16 cellular contexts compared by ENCODE assay signal in genomic region chr3:113802795-113803455, GRCh38. TPM values are rescaled to one million over a fixed set of nuclear protein-coding genes. Genes with fewer than 3 reads are reported as not detected.
DNase-seq lines count a peak whose midpoint lies in the region; ATAC-seq, FAIRE-seq and TF ChIP-seq lines count a peak whose summit lies in the region.
"Had no signal": no experiment of that assay in that cellular context is flagged by ENCODE, and none has a peak within 500 bp of the region (broad histone marks: within the 10 kb centered on the region; RNA-seq: fewer than 3 reads in every experiment).

No MANE protein-coding gene starts in this region.

- no peak overlapping the region for H3K4me3 Mint-ChIP-seq in activated naive CD8-positive, alpha-beta T cell treated with anti-CD3 and anti-CD28 coated beads, Interleukin-2, amount 10 ng/mL, durations not matched to agents 7 days and 5 days
- H3K4me3 Mint-ChIP-seq in osteocyte (ENCODE audit: unreplicated experiment), result no peak overlapping the region
- H3K4me3 Mint-ChIP-seq: activated T-cell treated with anti-CD3 and anti-CD28 coated beads, Interleukin-2, amount 50 U/mL, for 4 hours had no signal

- peaks cover 34% of the 10 kb centered on the region for H3K36me3 Mint-ChIP-seq in activated naive CD8-positive, alpha-beta T cell treated with anti-CD3 and anti-CD28 coated beads, Interleukin-2, amount 10 ng/mL, durations not matched to agents 7 days and 5 days
- H3K36me3 Mint-ChIP-seq in osteocyte (ENCODE audit: unreplicated experiment), result peaks cover 53% of the 10 kb centered on the region

- POLR2A ChIA-PET in activated naive CD8-positive, alpha-beta T cell treated with anti-CD3 and anti-CD28 coated beads, Interleukin-2, amount 10 ng/mL, durations not matched to agents 7 days and 5 days (lab: Charles Lee), result no interaction called here

- DNase-seq in GM12891 (ENCODE audit: insufficient read length, low spot score) (no peak), RKO (ENCODE audit: low spot score) (no peak), osteocyte (ENCODE audit: extremely low spot score, unreplicated experiment) (no peak)
- DNase-seq in activated naive CD8-positive, alpha-beta T cell treated with anti-CD3 and anti-CD28 coated beads, Interleukin-2, amount 10 ng/mL, durations not matched to agents 7 days and 5 days, result no peak
- no peak for DNase-seq in activated CD4-positive, CD25-positive, alpha-beta regulatory T cell treated with anti-CD3 and anti-CD28 coated beads, Interleukin-2, amount 50 U/mL, for 72 hours
- DNase-seq: activated T-cell treated with anti-CD3 and anti-CD28 coated beads, Interleukin-2, amount 50 U/mL, for 4 hours; GOT3; left lung; NCI-H1048; NCI-H2227 treated with DMSO at 0.1 percent for 48 hours; stimulated activated CD4-positive, alpha-beta T cell treated with anti-CD3 and anti-CD28 coated beads, Interleukin-15, amount 100 ng/mL, for 24 hours; SW 1271; thyroid gland had no signal

- ATAC-seq in GM19452 (IDR thresholded peaks at IDR 0.05; ENCODE audit: unreplicated experiment) (peak; percentile 81), HG03139 (IDR thresholded peaks at IDR 0.05; ENCODE audit: unreplicated experiment) (peak; percentile 71), GM21576 (IDR thresholded peaks at IDR 0.05; ENCODE audit: unreplicated experiment) (no peak)
- ATAC-seq in activated naive CD8-positive, alpha-beta T cell treated with anti-CD3 and anti-CD28 coated beads, Interleukin-2, amount 10 ng/mL, durations not matched to agents 7 days and 5 days (ENCODE audit: low read depth), result peak; percentile 50
- ATAC-seq: activated T-cell treated with anti-CD3 and anti-CD28 coated beads, Interleukin-2, amount 50 U/mL, for 4 hours; left lung had no signal

- FAIRE-seq in GM12891 (lab: Jason Lieb, UNC), result peak; percentile 23

- TF ChIP-seq POLR2A in GM12891 (IDR thresholded peaks at IDR 0.05; ENCODE audit: low read depth, low read length), result no peak

- H3K27me3 Mint-ChIP-seq in activated naive CD8-positive, alpha-beta T cell treated with anti-CD3 and anti-CD28 coated beads, Interleukin-2, amount 10 ng/mL, durations not matched to agents 7 days and 5 days, result no peaks in the 10 kb centered on the region
- no peaks in the 10 kb centered on the region for H3K27me3 Mint-ChIP-seq in osteocyte (ENCODE audit: unreplicated experiment)

- H3K27ac Mint-ChIP-seq in activated naive CD8-positive, alpha-beta T cell treated with anti-CD3 and anti-CD28 coated beads, Interleukin-2, amount 10 ng/mL, durations not matched to agents 7 days and 5 days, result peak overlapping the region; percentile 1
- H3K27ac Mint-ChIP-seq in osteocyte (ENCODE audit: unreplicated experiment), result no peak overlapping the region

- no peak for TF ChIP-seq CTCF in osteocyte (IDR thresholded peaks at IDR 0.05)

- H3K4me1 Mint-ChIP-seq in activated naive CD8-positive, alpha-beta T cell treated with anti-CD3 and anti-CD28 coated beads, Interleukin-2, amount 10 ng/mL, durations not matched to agents 7 days and 5 days, result peaks cover 4% of the 10 kb centered on the region
- H3K4me1 Mint-ChIP-seq in osteocyte (ENCODE audit: unreplicated experiment), result no peaks in the 10 kb centered on the region

- H3K9me3 Mint-ChIP-seq in activated naive CD8-positive, alpha-beta T cell treated with anti-CD3 and anti-CD28 coated beads, Interleukin-2, amount 10 ng/mL, durations not matched to agents 7 days and 5 days, result no peaks in the 10 kb centered on the region
- H3K9me3 Mint-ChIP-seq in osteocyte (ENCODE audit: unreplicated experiment), result no peaks in the 10 kb centered on the region
- H3K9me3 Mint-ChIP-seq: activated T-cell treated with anti-CD3 and anti-CD28 coated beads, Interleukin-2, amount 50 U/mL, for 4 hours had no signal

TF ChIP-seq in GM12891, 5 proteins besides CTCF, POLR2A, EP300 and RAD21:
- TF ChIP-seq SPI1 (IDR thresholded peaks at IDR 0.05; ENCODE audit: low read depth, low read length) (no peak), TAF1 (IDR thresholded peaks at IDR 0.05; ENCODE audit: low read depth, low read length) (no peak), PAX5 (IDR thresholded peaks at IDR 0.05; ENCODE audit: insufficient read depth, low read length, severe bottlenecking) (no peak), POLR2AphosphoS5 (IDR thresholded peaks at IDR 0.05; ENCODE audit: low read depth, low read length) (no peak), POU2F2 (IDR thresholded peaks at IDR 0.05; ENCODE audit: low read depth, low read length) (no peak)

RNA-seq across cellular contexts. Expression of gene GRAMD1C, which starts 35.7 kb away (rescaled TPM):
- polyA plus RNA-seq in GM12891 (2012; ENCODE audit: low read depth, missing spikeins), result 1.8 TPM
- total RNA-seq in activated naive CD8-positive, alpha-beta T cell treated with anti-CD3 and anti-CD28 coated beads, Interleukin-2, amount 10 ng/mL, durations not matched to agents 7 days and 5 days, result 1 to 10 TPM; 1.2 to 2.2 TPM
- total RNA-seq in osteocyte, result 1.2 and 1.3 TPM in 2 replicates
- total RNA-seq: activated T-cell treated with anti-CD3 and anti-CD28 coated beads, Interleukin-2, amount 50 U/mL, for 4 hours had no signal

RNA-seq across cellular contexts. Expression of gene ATP6V1A, which starts 56.1 kb away (rescaled TPM):
- polyA plus RNA-seq in GM12891 (2012; ENCODE audit: low read depth, missing spikeins), result 12.3 TPM
- total RNA-seq in activated naive CD8-positive, alpha-beta T cell treated with anti-CD3 and anti-CD28 coated beads, Interleukin-2, amount 10 ng/mL, durations not matched to agents 7 days and 5 days, result 10 to 100 TPM; 32.9 to 36.5 TPM
- total RNA-seq in osteocyte, result 73.7 and 84.7 TPM in 2 replicates

RNA-seq across cellular contexts. Expression of gene NAA50, which starts 56.9 kb away (rescaled TPM):
- polyA plus RNA-seq in GM12891 (2012; ENCODE audit: low read depth, missing spikeins), result 44.4 TPM
- total RNA-seq in activated naive CD8-positive, alpha-beta T cell treated with anti-CD3 and anti-CD28 coated beads, Interleukin-2, amount 10 ng/mL, durations not matched to agents 7 days and 5 days, result 10 to 100 TPM; 90.9 to 91.0 TPM
- 82.8 and 83.1 TPM in 2 replicates for total RNA-seq in osteocyte
